Comparison of ENCODE assay signal across 14 cellular contexts in the genomic region with DNA sequence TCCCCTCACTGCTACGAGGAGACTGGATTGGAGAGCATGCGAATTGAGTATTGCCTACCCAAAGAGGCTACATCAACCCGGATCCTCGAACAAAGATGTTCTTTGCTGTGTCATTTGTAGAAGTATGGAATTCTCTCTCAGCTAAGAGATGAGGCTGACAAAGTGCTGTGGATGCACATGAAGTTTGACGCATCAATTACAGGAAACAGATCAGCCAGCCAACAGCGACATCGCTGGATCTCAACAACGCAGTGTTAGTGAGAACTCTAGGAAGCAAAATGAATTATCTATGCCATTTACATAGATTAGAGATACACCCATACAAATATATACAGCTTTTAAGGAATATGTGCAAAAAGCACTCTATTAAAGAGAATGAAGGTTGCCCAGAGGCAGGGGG.
A peak's percentile ranks its signal among the peaks of the same experiment; 100 is the strongest.
DNase-seq lines count a peak whose midpoint lies in the region; ATAC-seq, FAIRE-seq and TF ChIP-seq lines count a peak whose summit lies in the region.
"Had no signal": no experiment of that assay in that cellular context is flagged by ENCODE, and none has a peak within 500 bp of the region (broad histone marks: within the 10 kb centered on the region; RNA-seq: fewer than 3 reads in every experiment).

No MANE protein-coding gene starts in this region.

- H2BK5ac ChIP-seq in H9 (ENCODE audit: insufficient read length, low read length) = no peak overlapping the region

- peak overlapping the region in 3 of 11 experiments; percentile 31 to 73 (median 64); a peak in 5 of 22 replicates for H3K9ac ChIP-seq in BLaER1 treated with 17β-estradiol and CSF1 and Interleukin-3, amounts not matched to agents 10 nM and 100 nM
- H3K9ac ChIP-seq in H9 (ENCODE audit: extremely low read depth, insufficient read length, low read length) (no peak overlapping the region), neural cell (ENCODE audit: low read length) (no peak overlapping the region)

- H3K4me3 Mint-ChIP-seq in H9 = no peak overlapping the region
- H3K4me3 Mint-ChIP-seq: B cell; CD8-positive, alpha-beta memory T cell had no signal

- H3K27me3 ChIP-seq in BLaER1 treated with 17β-estradiol and CSF1 and Interleukin-3, amounts not matched to agents 10 nM and 100 nM = no peaks in the 10 kb centered on the region
- H3K27me3 ChIP-seq in H9 (ENCODE audit: insufficient read depth, low read length) (no peaks in the 10 kb centered on the region), neural cell (ENCODE audit: insufficient read depth, low read depth, low read length) (no peaks in the 10 kb centered on the region)

- no peaks in the 10 kb centered on the region for H3K23me2 ChIP-seq in H9 (ENCODE audit: insufficient read length, low read depth, low read length, poor library complexity, severe bottlenecking)

- H4K8ac ChIP-seq in H9 (replicated peaks; ENCODE audit: insufficient read length, low read depth, low read length) = no peak overlapping the region

- TF ChIP-seq EP300 in neural cell (conservative IDR thresholded peaks at IDR 0.05; ENCODE audit: poor library complexity, severe bottlenecking) = peak; percentile 15

- no peak overlapping the region for H4K5ac ChIP-seq in H9 (ENCODE audit: insufficient read length, low read depth, low read length)

- H3K56ac ChIP-seq in H9 (ENCODE audit: insufficient read length, low read depth, low read length) = no peak overlapping the region

- no peak overlapping the region for H3K4ac ChIP-seq in H9 (ENCODE audit: low read depth, low read length)

- peak; percentile 69 for TF ChIP-seq RAD21 in neural cell (conservative IDR thresholded peaks at IDR 0.05)

- H3T11ph ChIP-seq in H9 (ENCODE audit: low read length) = no peak overlapping the region

- H3F3A ChIP-seq in neural cell (ENCODE audit: insufficient read depth, low read length, poor library complexity, severe bottlenecking) = no peaks in the 10 kb centered on the region

- H2BK120ac ChIP-seq in H9 (ENCODE audit: low read depth, low read length, poor library complexity, severe bottlenecking) = no peak overlapping the region

- DNase-seq in H9 (peak; percentile 3), urothelium cell line (ENCODE audit: low spot score) (no peak), COLO668 (lab: John Stamatoyannopoulos, UW; ENCODE audit: unreplicated experiment) (no peak)
- DNase-seq: CD8-positive, alpha-beta memory T cell; DMS53; GF-D8; H7 had no signal

- peak; percentile 32 for FAIRE-seq in urothelium cell line (lab: Jason Lieb, UNC)
- FAIRE-seq: A204.1, HTR-8/SVneo had no signal

- no peak overlapping the region for H3K4me3 ChIP-seq in BLaER1 treated with 17β-estradiol and CSF1 and Interleukin-3, amounts not matched to agents 10 nM and 100 nM
- peak overlapping the region; percentile 27 for H3K4me3 ChIP-seq in neural cell (ENCODE audit: low read length)

- H2AFZ ChIP-seq in H9 (ENCODE audit: low read length) = no peak overlapping the region
- no peak overlapping the region for H2AFZ ChIP-seq in neural cell (ENCODE audit: low read depth, low read length)

- no peaks in the 10 kb centered on the region for H3K79me2 ChIP-seq in H9 (ENCODE audit: insufficient read depth, low read length)
- no peaks in the 10 kb centered on the region for H3K79me2 ChIP-seq in neural cell (replicated peaks; ENCODE audit: insufficient read depth, low read length)

- H3K36me3 ChIP-seq in BLaER1 treated with 17β-estradiol and CSF1 and Interleukin-3, amounts not matched to agents 10 nM and 100 nM = no peaks in the 10 kb centered on the region
- H3K36me3 ChIP-seq in neural cell (ENCODE audit: insufficient read depth, low read length) = no peaks in the 10 kb centered on the region

- H3K79me1 ChIP-seq in H9 (ENCODE audit: insufficient read depth, low read depth, low read length, poor library complexity, severe bottlenecking) = no peaks in the 10 kb centered on the region

- H3K9me3 ChIP-seq in BLaER1 treated with 17β-estradiol and CSF1 and Interleukin-3, amounts not matched to agents 10 nM and 100 nM (replicated peaks in 1 of 11) = no peaks in the 10 kb centered on the region
- H3K9me3 ChIP-seq in H9 (ENCODE audit: control insufficient read depth, low read depth, low read length) (no peaks in the 10 kb centered on the region), neural cell (ENCODE audit: low read length) (no peaks in the 10 kb centered on the region)

- H3K27ac ChIP-seq in BLaER1 treated with 17β-estradiol and CSF1 and Interleukin-3, amounts not matched to agents 10 nM and 100 nM = peak overlapping the region in 9 of 11 experiments; percentile 33 to 85 (median 76); a peak in 17 of 22 replicates
- H3K27ac ChIP-seq in H9 (ENCODE audit: insufficient read length, low read depth, low read length) (no peak overlapping the region), neural cell (ENCODE audit: low read length) (peak overlapping the region; percentile 47)

- H2AK5ac ChIP-seq in H9 (ENCODE audit: insufficient read length, low read length) = no peak overlapping the region

- no peaks in the 10 kb centered on the region; a peak in 1 of 7 replicates for H3K36me3 Mint-ChIP-seq in H9 (ENCODE audit: insufficient read depth in 1 of 3, low read depth in 3 of 3)
- H3K36me3 Mint-ChIP-seq: CD8-positive, alpha-beta memory T cell had no signal

- TF ChIP-seq CTCF in H9 (conservative IDR thresholded peaks at IDR 0.05) (no peak), neural cell (IDR thresholded peaks at IDR 0.05; ENCODE audit: poor library complexity, severe bottlenecking) (peak; percentile 61)

- H3K4me1 ChIP-seq in BLaER1 treated with 17β-estradiol and CSF1 and Interleukin-3, amounts not matched to agents 10 nM and 100 nM = peaks cover 70 to 100% (median 98%) of the 10 kb centered on the region in 10 experiments
- H3K4me1 ChIP-seq in H9 (ENCODE audit: insufficient read depth, low read length) = no peaks in the 10 kb centered on the region; the same call in 1 of the 2 replicates

- no peaks in the 10 kb centered on the region for H3K9me3 Mint-ChIP-seq in H9
- H3K9me3 Mint-ChIP-seq: CD8-positive, alpha-beta memory T cell had no signal

- no peak overlapping the region for H3K14ac ChIP-seq in H9 (ENCODE audit: insufficient read depth, low read length)

- H3K18ac ChIP-seq in H9 (ENCODE audit: insufficient read length, low read depth, low read length) = no peak overlapping the region

- H3K4me1 Mint-ChIP-seq in H9 = peaks cover 10 to 31% of the 10 kb centered on the region in 2 experiments
- H3K4me1 Mint-ChIP-seq: B cell had no signal

- no peak overlapping the region for H2BK15ac ChIP-seq in H9 (ENCODE audit: low read depth, low read length)

- no peak overlapping the region for H3K23ac ChIP-seq in H9 (ENCODE audit: insufficient read length, low read depth, low read length)

- no peaks in the 10 kb centered on the region for H3K9me2 ChIP-seq in neural cell (ENCODE audit: insufficient read depth, low read length)

- H3K4me2 ChIP-seq in BLaER1 treated with 17β-estradiol and CSF1 and Interleukin-3, amounts not matched to agents 10 nM and 100 nM = peak overlapping the region; percentile 65 to 97 (median 81)
- H3K4me2 ChIP-seq in H9 (ENCODE audit: insufficient read depth, insufficient read length, low read length) = no peak overlapping the region
- no peak overlapping the region for H3K4me2 ChIP-seq in neural cell (ENCODE audit: low read length)

- WGBS in H9 (ENCODE audit: extremely low coverage, insufficient read length, low lambda C conversion rate) = no CpG with 5 or more reads among the region's 8 CpGs

- H2BK20ac ChIP-seq in H9 (ENCODE audit: low read depth, low read length, poor library complexity, severe bottlenecking) = no peak overlapping the region

- peaks cover 53% of the 10 kb centered on the region for H3K27me3 Mint-ChIP-seq in H9 (ENCODE audit: low read depth)
- H3K27me3 Mint-ChIP-seq: B cell had no signal

- ATAC-seq in GM18870 (IDR thresholded peaks at IDR 0.05; ENCODE audit: unreplicated experiment) = no peak
- ATAC-seq in GM21576 (IDR thresholded peaks at IDR 0.05; ENCODE audit: unreplicated experiment) = no peak

- no peak overlapping the region for H4K91ac ChIP-seq in H9 (ENCODE audit: insufficient read length, low read depth, low read length)

- H4K20me1 ChIP-seq in BLaER1 treated with 17β-estradiol and CSF1 and Interleukin-3, amounts not matched to agents 10 nM and 100 nM = no peaks in the 10 kb centered on the region
- H4K20me1 ChIP-seq in H9 (ENCODE audit: control insufficient read depth, insufficient read depth, insufficient read length) (no peaks in the 10 kb centered on the region), neural cell (ENCODE audit: insufficient read depth) (no peaks in the 10 kb centered on the region)

- no peak overlapping the region for H2BK12ac ChIP-seq in H9 (ENCODE audit: insufficient read length, low read depth, low read length)

- no peak overlapping the region for H3K27ac Mint-ChIP-seq in H9
- H3K27ac Mint-ChIP-seq: B cell had no signal

TF ChIP-seq in neural cell, 6 proteins besides CTCF, POLR2A, EP300 and RAD21:
- TF ChIP-seq POLR2AphosphoS5 (IDR thresholded peaks at IDR 0.05) (peak; percentile 56), SMC3 (conservative IDR thresholded peaks at IDR 0.05; ENCODE audit: poor library complexity) (peak; percentile 59), MXI1 (conservative IDR thresholded peaks at IDR 0.05; ENCODE audit: poor library complexity, severe bottlenecking) (no peak)

Comparison
In these comparisons a context has a peak if more than half of its experiments do, and no peak if none do; other contexts are left out.
1. H3K4me2 ChIP-seq: peak in BLaER1 treated with 17β-estradiol and CSF1 and Interleukin-3, amounts not matched to agents 10 nM and 100 nM (11 of 11); none in H9 (single experiment) and neural cell (single experiment).